1 cellular context compared by ENCODE assay signal in genomic region chr18:607930-608329, GRCh38.
TF ChIP-seq lines count a peak whose summit lies in the region.

No MANE protein-coding gene starts in this region.

TF ChIP-seq in H1, 55 proteins besides CTCF, POLR2A, EP300 and RAD21:
- TF ChIP-seq TEAD4 (IDR thresholded peaks at IDR 0.05; ENCODE audit: low read depth, low read length) (no peak), ATF2 (IDR thresholded peaks at IDR 0.05; ENCODE audit: low read length) (no peak), PHF8 (conservative IDR thresholded peaks at IDR 0.05; ENCODE audit: low read depth, low read length) (no peak), POU5F1 (IDR thresholded peaks at IDR 0.05; ENCODE audit: low read depth, low read length) (no peak), EZH2 (IDR thresholded peaks at IDR 0.05; ENCODE audit: low read depth, low read length, severe bottlenecking) (no peak)
TF ChIP-seq in H1: peak in this region for 0.
